In genomic region chr10:48605786-48606529, GRCh38 we compare ENCODE assay signal across 15 cellular contexts. TPM values are rescaled to one million over a fixed set of nuclear protein-coding genes. Genes with fewer than 3 reads are reported as not detected.
A peak's percentile ranks its signal among the peaks of the same experiment; 100 is the strongest.
DNase-seq lines count a peak whose midpoint lies in the region; ATAC-seq and TF ChIP-seq lines count a peak whose summit lies in the region.
"Had no signal": no experiment of that assay in that cellular context is flagged by ENCODE, and none has a peak within 500 bp of the region (broad histone marks: within the 10 kb centered on the region; RNA-seq: fewer than 3 reads in every experiment).

No MANE protein-coding gene starts in this region.

- POLR2A ChIA-PET in Caco-2 (lab: Charles Lee): interaction anchor here (0.6 kb wide), 1 partner anchor 166 kb away, joined by 3 read pairs; no protein-coding TSS in a partner anchor

- H3K23ac ChIP-seq in mesendoderm (ENCODE audit: low read length): no peak overlapping the region

- no peak overlapping the region for H4K8ac ChIP-seq in mesendoderm (ENCODE audit: low read depth, low read length)

- H2AK5ac ChIP-seq in mesendoderm (ENCODE audit: low read length): no peak overlapping the region

- 0 out of 2 replicates have a peak, but pooled peaks cover 6% of the 10 kb centered on the region for H3K4me1 ChIP-seq in Caco-2
- H3K4me1 ChIP-seq in KMS-11 (ENCODE audit: low read depth, poor library complexity, severe bottlenecking): peaks cover 20% of the 10 kb centered on the region
- H3K4me1 ChIP-seq in transverse colon: peaks cover 8 to 22% (median 14%) of the 10 kb centered on the region in 4 donors
- no peaks in the 10 kb centered on the region for H3K4me1 ChIP-seq in mesendoderm (ENCODE audit: control insufficient read depth, low read depth, low read length)
- H3K4me1 ChIP-seq: parathyroid adenoma had no signal

- no peak overlapping the region for H2BK5ac ChIP-seq in mesendoderm (ENCODE audit: low read length)

- DNase-seq in Caco-2 (no peak), chondrocyte (ENCODE audit: low spot score) (no peak), naive B cell (no peak), transverse colon (no peak), kidney glomerular epithelial cell (lab: John Stamatoyannopoulos, UW) (no peak), mesendoderm (no peak)
- DNase-seq: activated CD4-positive, alpha-beta T cell treated with anti-CD3 and anti-CD28 coated beads, Interleukin-2, amount 50 U/mL, for 1 hour; activated naive CD4-positive, alpha-beta T cell treated with anti-CD3 and anti-CD28 coated beads for 36 hours; cortex of kidney; NCI-H82; stimulated activated naive CD8-positive, alpha-beta T cell treated with anti-CD3 and anti-CD28 coated beads, Interleukin-15, Interleukin-2, amounts not matched to agents 100 U/mL and 50 U/mL, for 24 hours had no signal

- H3K4me3 Mint-ChIP-seq in Caco-2 (ENCODE audit: unreplicated experiment) (peak overlapping the region; percentile 71), chondrocyte (ENCODE audit: unreplicated experiment) (no peak overlapping the region), naive B cell (peak overlapping the region in 6 of 8 donors; percentile 31 to 94 (median 85))

- no peaks in the 10 kb centered on the region for H3K79me1 ChIP-seq in mesendoderm (ENCODE audit: low read length)

- TF ChIP-seq CTCF in Caco-2 (IDR thresholded peaks at IDR 0.05; ENCODE audit: insufficient read depth in 1 of 2, low read depth in 1 of 2, low read length in 1 of 2, severe bottlenecking in 1 of 2, unreplicated experiment in 1 of 2): no peak
- no peak for TF ChIP-seq CTCF in KMS-11 (conservative IDR thresholded peaks at IDR 0.05; ENCODE audit: low read depth, low read length)
- no peak for TF ChIP-seq CTCF in chondrocyte (IDR thresholded peaks at IDR 0.05)
- TF ChIP-seq CTCF in transverse colon (IDR thresholded peaks at IDR 0.05): no peak

- TF ChIP-seq EP300 in transverse colon (IDR thresholded peaks at IDR 0.05; ENCODE audit: low read depth): no peak

- H3K27ac ChIP-seq in KMS-11 (no peak overlapping the region), transverse colon (peak overlapping the region in 1 of 4 donors; percentile 37), mesendoderm (ENCODE audit: low read depth, low read length) (no peak overlapping the region)
- H3K27ac ChIP-seq: parathyroid adenoma had no signal

- intact Hi-C loops in Caco-2 (cut with micrococcal nuclease; ENCODE audit: unreplicated experiment) (loop anchor here (5.0 kb wide), 2 partner anchors 54 to 299 kb away; partner anchors contain the start of gene MAPK8), transverse colon (cut with DNase I; ENCODE audit: low total_unique reads) (no loop called here)

- H4K5ac ChIP-seq in mesendoderm (ENCODE audit: low read length): no peak overlapping the region

- CTCF ChIA-PET in Caco-2 (lab: Charles Lee): interaction anchor here (0.6 to 2.9 kb wide), 6 partner anchors 9 to 228 kb away, joined by 3 to 32 read pairs (median 3); no protein-coding TSS in a partner anchor

- no peaks in the 10 kb centered on the region for H3K9me3 ChIP-seq in Caco-2
- H3K9me3 ChIP-seq in transverse colon: no peaks in the 10 kb centered on the region

- H3K36me3 Mint-ChIP-seq in Caco-2 (ENCODE audit: insufficient read depth, unreplicated experiment) (no peaks in the 10 kb centered on the region), chondrocyte (ENCODE audit: low read depth) (no peaks in the 10 kb centered on the region), naive B cell (no peaks in the 10 kb centered on the region)

- H3K4ac ChIP-seq in mesendoderm (ENCODE audit: low read depth, low read length): no peak overlapping the region

- no peak overlapping the region for H3K18ac ChIP-seq in mesendoderm (ENCODE audit: low read length)

- in situ Hi-C loops in transverse colon (cut with MboI; ENCODE audit: low pct_ligation_motif_present in 1 of 4, low pct_unique_long_range_greater_than_20kb in 1 of 4, low sequenced_read_pairs in 3 of 4): no loop called here

- H3K9me3 Mint-ChIP-seq in Caco-2 (ENCODE audit: unreplicated experiment) (no peaks in the 10 kb centered on the region), chondrocyte (ENCODE audit: low read depth) (no peaks in the 10 kb centered on the region), naive B cell (no peaks in the 10 kb centered on the region)
- H3K9me3 Mint-ChIP-seq: activated naive CD4-positive, alpha-beta T cell treated with anti-CD3 and anti-CD28 coated beads for 36 hours had no signal

- ATAC-seq in naive B cell (ENCODE audit: low read depth in 2 of 2) (no peak), GM19455 (IDR thresholded peaks at IDR 0.05; ENCODE audit: unreplicated experiment) (no peak)
- ATAC-seq: stimulated activated naive CD8-positive, alpha-beta T cell treated with anti-CD3 and anti-CD28 coated beads, Interleukin-15, Interleukin-2, amounts not matched to agents 100 U/mL and 50 U/mL, for 24 hours had no signal

- H3K4me2 ChIP-seq in KMS-11 (peak overlapping the region; percentile 78; the same call in 1 of the 2 replicates), mesendoderm (ENCODE audit: low read length) (no peak overlapping the region)

- no peak overlapping the region for H3K56ac ChIP-seq in mesendoderm (ENCODE audit: low read length)

- H2AFZ ChIP-seq in KMS-11 (ENCODE audit: low read depth): no peak overlapping the region

- 92% methylated on average over 7 of the region's 7 CpGs; no CpG with 5 or more reads in 1 of the 2 donors for WGBS in transverse colon (ENCODE audit: low coverage in 1 of 2), 2 donors
- WGBS in mesendoderm (ENCODE audit: extremely low coverage, insufficient coverage, low lambda C conversion rate): no CpG with 5 or more reads among the region's 7 CpGs

- H4K20me1 ChIP-seq in KMS-11 (ENCODE audit: insufficient read depth): no peaks in the 10 kb centered on the region

- peaks cover 6% of the 10 kb centered on the region for H3K4me1 Mint-ChIP-seq in Caco-2 (ENCODE audit: low read depth, unreplicated experiment)
- peaks cover 38% of the 10 kb centered on the region for H3K4me1 Mint-ChIP-seq in chondrocyte (ENCODE audit: low read depth)
- peaks cover 37 to 61% (median 51%) of the 10 kb centered on the region in 3 donors for H3K4me1 Mint-ChIP-seq in naive B cell

- no peaks in the 10 kb centered on the region for H3K36me3 ChIP-seq in Caco-2 (ENCODE audit: control insufficient read depth, insufficient read depth, low read length)
- H3K36me3 ChIP-seq in KMS-11 (ENCODE audit: insufficient read depth): no peaks in the 10 kb centered on the region
- H3K36me3 ChIP-seq in transverse colon: no peaks in the 10 kb centered on the region
- no peaks in the 10 kb centered on the region for H3K36me3 ChIP-seq in mesendoderm (ENCODE audit: control insufficient read depth, insufficient read depth, low read length)

- H3K9ac ChIP-seq in KMS-11: no peak overlapping the region
- no peak overlapping the region for H3K9ac ChIP-seq in mesendoderm (ENCODE audit: low read length)
- H3K9ac ChIP-seq: parathyroid adenoma had no signal

- no peak overlapping the region for H3K4me3 ChIP-seq in Caco-2 (ENCODE audit: low read depth, low read length)
- no peak overlapping the region for H3K4me3 ChIP-seq in KMS-11 (IDR thresholded peaks at IDR 0.05; ENCODE audit: insufficient read depth, low read depth, low read length)
- no peak overlapping the region for H3K4me3 ChIP-seq in transverse colon
- no peak overlapping the region for H3K4me3 ChIP-seq in mesendoderm (ENCODE audit: low read length)
- H3K4me3 ChIP-seq: lung had no signal

- H3K27me3 ChIP-seq in Caco-2 (replicated peaks; ENCODE audit: control insufficient read depth, insufficient read depth, low read length) (0 out of 2 replicates have a peak, but pooled peaks cover 5% of the 10 kb centered on the region), KMS-11 (ENCODE audit: insufficient read depth, low read depth) (no peaks in the 10 kb centered on the region), transverse colon (peaks cover 13% of the 10 kb centered on the region), mesendoderm (ENCODE audit: insufficient read depth, low read length, poor library complexity) (no peaks in the 10 kb centered on the region)

- no TSS peak for BruUV-seq in Caco-2 (replicated peaks; lab: Mats Ljungman, UMichigan)

- H3K27me3 Mint-ChIP-seq in Caco-2 (ENCODE audit: insufficient read depth, unreplicated experiment): peaks cover 14% of the 10 kb centered on the region
- H3K27me3 Mint-ChIP-seq in chondrocyte (ENCODE audit: low read depth): no peaks in the 10 kb centered on the region
- peaks cover 1 to 30% (median 15%) of the 10 kb centered on the region in 3 donors for H3K27me3 Mint-ChIP-seq in naive B cell

- H3K79me2 ChIP-seq in KMS-11 (ENCODE audit: insufficient read depth, low read depth) (no peaks in the 10 kb centered on the region), mesendoderm (ENCODE audit: control insufficient read depth, insufficient read depth, low read length) (no peaks in the 10 kb centered on the region)
- H3K79me2 ChIP-seq: parathyroid adenoma had no signal

- no peak for TF ChIP-seq POLR2A in transverse colon (IDR thresholded peaks at IDR 0.05)

- no peak overlapping the region for H2BK15ac ChIP-seq in mesendoderm (replicated peaks; ENCODE audit: low read depth)

- H2BK120ac ChIP-seq in mesendoderm (ENCODE audit: low read depth, low read length): no peak overlapping the region

- H3K27ac Mint-ChIP-seq in Caco-2 (ENCODE audit: unreplicated experiment): no peak overlapping the region
- H3K27ac Mint-ChIP-seq in chondrocyte (ENCODE audit: unreplicated experiment): peak overlapping the region; percentile 22
- peak overlapping the region in 2 of 6 donors; percentile 38 to 85 for H3K27ac Mint-ChIP-seq in naive B cell
- H3K27ac Mint-ChIP-seq: activated naive CD4-positive, alpha-beta T cell treated with anti-CD3 and anti-CD28 coated beads for 36 hours had no signal

RNA-seq across cellular contexts. Expression of gene ARHGAP22, which starts 1.1 kb away (rescaled TPM):
- total RNA-seq in Caco-2 (2022) (10.7 and 13.5 TPM in 2 replicates), chondrocyte (0.94 to 8.8 TPM (median 7.1 TPM) in 3 replicates), transverse colon (1 to 10 TPM in 3 of 4 donors, not detected in 1; 1.4 to 3.4 (median 1.7) TPM)
- 1 to 10 TPM; 2.8 to 9.2 (median 5.8) TPM for polyA plus RNA-seq in naive B cell (ENCODE audit: low read depth in 6 of 6)
- 3.6 TPM for polyA plus RNA-seq in mesendoderm (2013, experiment 1 of 2)
- polyA plus RNA-seq in mesendoderm (2013, experiment 2 of 2): 3.5 TPM
- total RNA-seq: activated naive CD4-positive, alpha-beta T cell treated with anti-CD3 and anti-CD28 coated beads for 36 hours had no signal
